ENCODE assay signal across 20 cellular contexts in genomic region chr1:98344726-98345125, GRCh38.
"Had no signal": no experiment of that assay in that cellular context is flagged by ENCODE, and none has a peak within 500 bp of the region (broad histone marks: within the 10 kb centered on the region; RNA-seq: fewer than 3 reads in every experiment).

No MANE protein-coding gene starts in this region.

- H3K27ac ChIP-seq: coronary artery, spleen, thoracic aorta, vagina had no signal

- H3K9me3 ChIP-seq: spleen, thoracic aorta, vagina had no signal

- FAIRE-seq: bronchial epithelial cell, keratinocyte had no signal

- H3K4me1 ChIP-seq: spleen, vagina had no signal

- H3K27me3 ChIP-seq: spleen, vagina had no signal

- H3K36me3 ChIP-seq: spleen, thoracic aorta, vagina had no signal

- H3K4me3 ChIP-seq: coronary artery, spleen, thoracic aorta, vagina had no signal

- DNase-seq: activated CD4-positive, alpha-beta memory T cell treated with anti-CD3 and anti-CD28 coated beads for 36 hours; activated CD4-positive, alpha-beta T cell treated with anti-CD3 and anti-CD28 coated beads for 4 hours; activated CD4-positive, CD25-positive, alpha-beta regulatory T cell; activated naive CD4-positive, alpha-beta T cell treated with Interleukin-2 at 50 U/mL for 16 hours; activated naive CD8-positive, alpha-beta T cell treated with anti-CD3 and anti-CD28 coated beads for 36 hours; activated T-cell treated with anti-CD3 and anti-CD28 coated beads, Interleukin-2, amount 50 U/mL, for 48 hours; cerebellar nuclear complex; foreskin fibroblast; left colon; mesenchymal stem cell; naive thymus-derived CD4-positive, alpha-beta T cell; spleen; stimulated activated CD4-positive, alpha-beta T cell treated with anti-CD3 and anti-CD28 coated beads, Interleukin-4, amount 100 ng/mL, for 1 hour; stimulated activated naive CD4-positive, alpha-beta T cell; T1000 had no signal
